19 cellular contexts compared by ENCODE assay signal in the genomic region with DNA sequence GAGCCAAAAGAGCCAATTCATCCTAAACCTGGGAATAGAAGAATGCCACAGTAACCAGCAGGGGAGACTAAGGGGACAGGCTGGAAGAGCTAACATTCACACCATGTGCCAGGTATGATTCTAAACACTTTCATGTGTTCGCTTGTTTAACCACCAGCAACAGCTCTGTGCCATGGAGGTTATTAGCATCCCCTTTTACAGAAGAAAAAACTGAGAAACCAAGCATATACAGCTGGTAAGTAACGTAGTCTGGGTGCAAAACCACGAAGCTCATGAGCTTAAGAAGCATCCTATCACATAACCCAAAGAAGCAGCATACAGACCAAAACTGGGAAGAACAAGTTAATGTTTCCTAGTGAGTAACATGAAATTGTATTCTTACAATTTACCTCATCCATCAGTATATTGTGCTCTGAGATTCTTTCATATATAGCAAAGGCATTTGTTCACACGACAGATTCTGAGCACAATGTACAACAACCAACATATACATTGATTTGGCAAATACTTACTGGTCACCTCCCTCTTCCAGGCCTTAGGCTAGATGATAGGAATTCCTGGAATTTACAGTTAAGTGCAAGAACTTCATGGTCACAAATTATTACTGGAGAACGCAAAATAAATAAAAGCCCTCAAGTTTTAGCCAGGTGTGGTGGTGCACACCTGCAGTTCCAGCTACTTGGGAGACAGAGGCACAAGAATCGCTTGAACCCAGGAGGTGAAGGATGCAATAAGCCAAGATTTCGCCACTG. TPM values are rescaled to one million over a fixed set of nuclear protein-coding genes. Genes with fewer than 3 reads are reported as not detected.
DNase-seq lines count a peak whose midpoint lies in the region; ATAC-seq and TF ChIP-seq lines count a peak whose summit lies in the region.
"Had no signal": no experiment of that assay in that cellular context is flagged by ENCODE, and none has a peak within 500 bp of the region (broad histone marks: within the 10 kb centered on the region; RNA-seq: fewer than 3 reads in every experiment).

No MANE protein-coding gene starts in this region.

- H3K4me2 ChIP-seq in neural progenitor cell, result no peak overlapping the region

- H3K27ac Mint-ChIP-seq in neural progenitor cell, result no peak overlapping the region
- H3K27ac Mint-ChIP-seq: CD4-positive, alpha-beta T cell had no signal

- H3F3A ChIP-seq in neural progenitor cell (ENCODE audit: low read depth), result no peaks in the 10 kb centered on the region

- H3K9ac ChIP-seq in neural progenitor cell, result no peak overlapping the region

- H2AFZ ChIP-seq in neural progenitor cell (replicated peaks), result no peak overlapping the region

- DNase-seq in NCI-H187 treated with DMSO at 0.1 percent for 48 hours (lab: John Stamatoyannopoulos, UW) (peak; percentile 6), NCI-H187 (lab: John Stamatoyannopoulos, UW) (no peak), RWPE2 (ENCODE audit: low spot score) (no peak), neural progenitor cell (ENCODE audit: low spot score) (peak; percentile 31)
- peak; percentile 28 for DNase-seq in Jurkat, Clone E6-1 (ENCODE audit: low read depth, low spot score)
- DNase-seq: BE2C; CD4-positive, alpha-beta T cell; HCEC 1CT; MG63; NCI-H1092 treated with DMSO at 0.1 percent for 48 hours; NCI-H2171; NCI-H446; NCI-H748 treated with DMSO at 0.1 percent for 48 hours had no signal

- H3K27ac ChIP-seq in RWPE2 (ENCODE audit: poor library complexity, severe bottlenecking) (peak overlapping the region; percentile 21), neural progenitor cell (no peak overlapping the region)
- H3K27ac ChIP-seq: 22Rv1, SK-N-MC had no signal

- peaks cover 2% of the 10 kb centered on the region for H3K27me3 Mint-ChIP-seq in neural progenitor cell (ENCODE audit: insufficient read depth, low read depth)
- H3K27me3 Mint-ChIP-seq: CD4-positive, alpha-beta T cell had no signal

- peaks cover 2% of the 10 kb centered on the region for H3K4me1 Mint-ChIP-seq in neural progenitor cell

- no peaks in the 10 kb centered on the region for H3K36me3 ChIP-seq in RWPE2 (ENCODE audit: low read depth)
- H3K36me3 ChIP-seq in neural progenitor cell, result no peaks in the 10 kb centered on the region
- H3K36me3 ChIP-seq: BE2C, MG63 had no signal

- H4K20me1 ChIP-seq in neural progenitor cell (ENCODE audit: low read depth), result no peaks in the 10 kb centered on the region

- no peaks in the 10 kb centered on the region for H3K36me3 Mint-ChIP-seq in neural progenitor cell

- H3K9me3 ChIP-seq in RWPE2 (ENCODE audit: severe bottlenecking), result no peaks in the 10 kb centered on the region
- no peaks in the 10 kb centered on the region for H3K9me3 ChIP-seq in neural progenitor cell (ENCODE audit: low read depth)
- H3K9me3 ChIP-seq: BE2C, MG63 had no signal

- H3K4me1 ChIP-seq in RWPE2 (ENCODE audit: insufficient read depth, poor library complexity, severe bottlenecking), result peaks cover 23% of the 10 kb centered on the region
- no peaks in the 10 kb centered on the region for H3K4me1 ChIP-seq in neural progenitor cell
- H3K4me1 ChIP-seq: BE2C had no signal

- no peaks in the 10 kb centered on the region for H3K9me3 Mint-ChIP-seq in neural progenitor cell
- H3K9me3 Mint-ChIP-seq: CD4-positive, alpha-beta T cell had no signal

- ATAC-seq in RWPE2 (ENCODE audit: low read depth) (peak; percentile 45; the same call in 2 of the 3 replicates), GM18868 (IDR thresholded peaks at IDR 0.05; ENCODE audit: unreplicated experiment) (no peak), HG03108 (IDR thresholded peaks at IDR 0.05; ENCODE audit: unreplicated experiment) (no peak), HG02840 (IDR thresholded peaks at IDR 0.05; ENCODE audit: low FRiP score, unreplicated experiment) (no peak)
- ATAC-seq: Right ventricle myocardium inferior had no signal

- no peaks in the 10 kb centered on the region for H3K79me2 ChIP-seq in neural progenitor cell (ENCODE audit: low read depth)

- H3K27me3 ChIP-seq in RWPE2 (ENCODE audit: insufficient read depth, poor library complexity, severe bottlenecking), result no peaks in the 10 kb centered on the region
- no peaks in the 10 kb centered on the region for H3K27me3 ChIP-seq in neural progenitor cell
- H3K27me3 ChIP-seq: BE2C, MG63 had no signal

- no peak overlapping the region for H3K4me3 Mint-ChIP-seq in neural progenitor cell
- H3K4me3 Mint-ChIP-seq: CD4-positive, alpha-beta T cell had no signal

- H3K4me3 ChIP-seq in Jurkat, Clone E6-1 (ENCODE audit: low read length), result no peak overlapping the region
- H3K4me3 ChIP-seq in RWPE2 (ENCODE audit: severe bottlenecking) (no peak overlapping the region), neural progenitor cell (no peak overlapping the region)
- H3K4me3 ChIP-seq: MG63, SK-N-MC had no signal

- TF ChIP-seq CTCF in RWPE2 (IDR thresholded peaks at IDR 0.05; ENCODE audit: poor library complexity, severe bottlenecking) (no peak), neural progenitor cell (IDR thresholded peaks at IDR 0.05) (no peak)

RNA-seq across cellular contexts. Expression of a gene that starts 36.5 kb away (rescaled TPM):
- polyA plus RNA-seq in Jurkat, Clone E6-1 (2012; ENCODE audit: insufficient read depth, insufficient read length), result 839 TPM
- 85.0 and 107 TPM in 2 replicates for total RNA-seq in neural progenitor cell (ENCODE audit: low replicate concordance)

Comparison
In these comparisons a context has a peak if more than half of its experiments do, and no peak if none do; other contexts are left out.
1. DNase-seq: peak in NCI-H187 treated with DMSO at 0.1 percent for 48 hours (single experiment), Jurkat, Clone E6-1 (single experiment) and neural progenitor cell (single experiment); none in NCI-H187 (0 of 2) and RWPE2 (single experiment).